Comparison of ENCODE assay signal across 8 cellular contexts in genomic region chr2:196170202-196170680, GRCh38. TPM values are rescaled to one million over a fixed set of nuclear protein-coding genes. Genes with fewer than 3 reads are reported as not detected.
A peak's percentile ranks its signal among the peaks of the same experiment; 100 is the strongest.
DNase-seq lines count a peak whose midpoint lies in the region; ATAC-seq and TF ChIP-seq lines count a peak whose summit lies in the region.

No MANE protein-coding gene starts in this region.

- H3K36me3 Mint-ChIP-seq in naive thymus-derived CD4-positive, alpha-beta T cell, result peaks cover 15 to 55% (median 42%) of the 10 kb centered on the region in 5 donors

- no peaks in the 10 kb centered on the region for H3K9me3 ChIP-seq in naive thymus-derived CD4-positive, alpha-beta T cell (ENCODE audit: control insufficient read depth in 2 of 3, low read length in 3 of 3)

- peaks cover 30 to 43% (median 40%) of the 10 kb centered on the region in 7 donors for H3K4me1 Mint-ChIP-seq in naive thymus-derived CD4-positive, alpha-beta T cell

- no peaks in the 10 kb centered on the region for H3K27me3 Mint-ChIP-seq in naive thymus-derived CD4-positive, alpha-beta T cell

- H3K4me3 Mint-ChIP-seq in naive thymus-derived CD4-positive, alpha-beta T cell, result peak overlapping the region; percentile 87 to 98 (median 94)

- peaks cover 0 to 7% (median 0%) of the 10 kb centered on the region in 11 donors for H3K9me3 Mint-ChIP-seq in naive thymus-derived CD4-positive, alpha-beta T cell

- H3K27ac ChIP-seq in naive thymus-derived CD4-positive, alpha-beta T cell (ENCODE audit: low read depth, low read length), result peak overlapping the region; percentile 98

- intact Hi-C loops in naive thymus-derived CD4-positive, alpha-beta T cell (cut with micrococcal nuclease), result loop anchor here (1.0 to 10.0 kb wide), 13 partner anchors 10 to 1325 kb away; partner anchors contain the start of genes DNAH7 (in 1 of the 2), HSPD1 (in 1 of the 2), PGAP1 (in 1 of the 2) and SF3B1 (in 1 of the 2)

- peak overlapping the region; percentile 89 to 98 (median 96) for H3K27ac Mint-ChIP-seq in naive thymus-derived CD4-positive, alpha-beta T cell

- H3K27me3 ChIP-seq in naive thymus-derived CD4-positive, alpha-beta T cell (ENCODE audit: control insufficient read depth in 2 of 2, insufficient read depth in 2 of 2, low read length in 2 of 2), result no peaks in the 10 kb centered on the region

- peak; percentile 89 for TF ChIP-seq POLR2A in erythroblast (IDR thresholded peaks at IDR 0.05; ENCODE audit: low read length)

- peaks cover 28 to 42% of the 10 kb centered on the region in 2 donors for H3K4me1 ChIP-seq in naive thymus-derived CD4-positive, alpha-beta T cell (ENCODE audit: control insufficient read depth in 2 of 2, insufficient read depth in 2 of 2, low read length in 2 of 2)

- DNase-seq in EH (ENCODE audit: low read depth) (peak; percentile 60), H4 (ENCODE audit: low spot score) (peak; percentile 71), NCI-H1105 (lab: John Stamatoyannopoulos, UW) (peak; percentile 4), erythroblast (lab: John Stamatoyannopoulos, UW) (peak; percentile 86 to 88), mesenteric fat pad (ENCODE audit: low spot score) (no peak), anterior cingulate cortex (lab: John Stamatoyannopoulos, UW) (no peak)
- DNase-seq in naive thymus-derived CD4-positive, alpha-beta T cell, result peak in 7 of 9 donors; percentile 44 to 80 (median 69)

- POLR2A ChIA-PET in naive thymus-derived CD4-positive, alpha-beta T cell (lab: Charles Lee), result interaction anchor here (0.6 to 11.0 kb wide), 38 partner anchors 8 to 1432 kb away, joined by 3 to 359 read pairs (median 8); partner anchors contain the start of genes DNAH7 and SLC39A10

- peak overlapping the region; percentile 95 for H3K4me3 ChIP-seq in WI38 (ENCODE audit: low read depth, low read length)
- peak overlapping the region; percentile 73 for H3K4me3 ChIP-seq in naive thymus-derived CD4-positive, alpha-beta T cell (ENCODE audit: low read length)

- no peak for TF ChIP-seq CTCF in WI38 (IDR thresholded peaks at IDR 0.05; ENCODE audit: low read depth, low read length)

- H3K36me3 ChIP-seq in naive thymus-derived CD4-positive, alpha-beta T cell (ENCODE audit: control insufficient read depth in 2 of 3, insufficient read depth in 3 of 3, low read length in 3 of 3), result peaks cover 0 to 25% (median 9%) of the 10 kb centered on the region in 3 experiments

- ATAC-seq in naive thymus-derived CD4-positive, alpha-beta T cell, result peak; percentile 21

- CTCF ChIA-PET in naive thymus-derived CD4-positive, alpha-beta T cell (lab: Charles Lee), result interaction anchor here (2.0 to 3.7 kb wide), 3 partner anchors 26 to 106 kb away, joined by 4 to 28 read pairs (median 16); no protein-coding TSS in a partner anchor

RNA-seq across cellular contexts. Expression of gene STK17B, which starts 1.1 kb away (rescaled TPM):
- 15.9 and 19.8 TPM in 2 replicates for total RNA-seq in H4 (2014; rRNA removed; shearing (Covaris generic))
- total RNA-seq in naive thymus-derived CD4-positive, alpha-beta T cell, result 100 to 1,000 TPM; 274 to 513 (median 338) TPM
- 100 to 1,000 TPM in 1 of 2 donors, 10 to 100 TPM in 1; 66.0 to 149 TPM for polyA plus RNA-seq in naive thymus-derived CD4-positive, alpha-beta T cell
- 67.7 TPM for total RNA-seq in mesenteric fat pad

Comparison
In these comparisons a context has a peak if more than half of its experiments do, and no peak if none do; other contexts are left out.
1. DNase-seq: peak in EH (single experiment), H4 (single experiment), NCI-H1105 (single experiment), erythroblast (2 of 2) and naive thymus-derived CD4-positive, alpha-beta T cell (7 of 9); none in mesenteric fat pad (single experiment) and anterior cingulate cortex (0 of 58).